Comparison of ENCODE assay signal across 8 cellular contexts in the genomic region with DNA sequence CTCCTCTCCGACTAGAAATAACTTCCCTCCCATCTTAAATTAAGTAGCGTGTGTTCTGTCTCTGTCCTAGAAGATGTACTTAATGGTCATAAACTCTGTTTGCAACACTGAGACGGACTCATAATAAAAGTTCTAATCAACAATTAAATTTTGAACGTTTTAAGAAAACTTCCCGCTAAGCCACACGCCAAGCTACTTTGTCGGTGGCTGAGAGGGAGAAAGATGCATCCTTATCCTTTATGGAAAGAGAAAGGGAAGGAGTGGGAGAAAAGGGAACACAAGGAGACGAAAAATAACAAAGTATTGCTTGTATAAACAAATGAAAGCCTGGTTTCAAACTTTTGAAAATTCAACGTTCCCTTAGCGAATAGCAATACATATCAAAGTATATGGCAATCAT. TPM values are rescaled to one million over a fixed set of nuclear protein-coding genes. Genes with fewer than 3 reads are reported as not detected.
A peak's percentile ranks its signal among the peaks of the same experiment; 100 is the strongest.
DNase-seq lines count a peak whose midpoint lies in the region; ATAC-seq and TF ChIP-seq lines count a peak whose summit lies in the region.

No MANE protein-coding gene starts in this region.

- TF ChIP-seq CTCF in CD8-positive, alpha-beta T cell (IDR thresholded peaks at IDR 0.05): no peak
- no peak for TF ChIP-seq CTCF in cardiac fibroblast (IDR thresholded peaks at IDR 0.05; ENCODE audit: low read depth, low read length)
- TF ChIP-seq CTCF in natural killer cell (IDR thresholded peaks at IDR 0.05): no peak

- H3K4me1 Mint-ChIP-seq in CD8-positive, alpha-beta T cell (ENCODE audit: low read depth): peaks cover 18% of the 10 kb centered on the region
- peaks cover 15 to 18% of the 10 kb centered on the region in 2 donors for H3K4me1 Mint-ChIP-seq in natural killer cell

- POLR2A ChIA-PET in CD8-positive, alpha-beta T cell (lab: Charles Lee): no interaction called here

- H3K4me3 ChIP-seq in CD8-positive, alpha-beta T cell (ENCODE audit: low read depth, low read length): no peak overlapping the region
- peak overlapping the region; percentile 68 to 83 for H3K4me3 ChIP-seq in cardiac fibroblast (replicated peaks in 1 of 2; ENCODE audit: low read depth in 2 of 2, low read length in 2 of 2)

- H3K9me3 Mint-ChIP-seq in CD8-positive, alpha-beta T cell: no peaks in the 10 kb centered on the region
- no peaks in the 10 kb centered on the region for H3K9me3 Mint-ChIP-seq in natural killer cell

- H3K27me3 ChIP-seq in CD8-positive, alpha-beta T cell (ENCODE audit: insufficient read depth, low read length): peaks cover 21% of the 10 kb centered on the region

- no peak overlapping the region for H3K27ac ChIP-seq in CD8-positive, alpha-beta T cell (ENCODE audit: low read depth, low read length)
- peak overlapping the region; percentile 80 for H3K27ac ChIP-seq in KOPT-K1 (ENCODE audit: low read depth, low read length, poor library complexity, severe bottlenecking)

- H3K36me3 ChIP-seq in CD8-positive, alpha-beta T cell (ENCODE audit: insufficient read depth, low read length): no peaks in the 10 kb centered on the region
- peaks cover 3% of the 10 kb centered on the region; the same call in 1 of the 2 replicates for H3K36me3 ChIP-seq in KOPT-K1 (ENCODE audit: insufficient read depth, low read length)

- CTCF ChIA-PET in CD8-positive, alpha-beta T cell (lab: Charles Lee): interaction anchor here (0.7 kb wide), 1 partner anchor 170 kb away, joined by 3 read pairs; no protein-coding TSS in a partner anchor

- no peak for TF ChIP-seq POLR2A in GM18505 (IDR thresholded peaks at IDR 0.05; ENCODE audit: borderline replicate concordance, extremely low read depth, insufficient read depth, insufficient read length)

- peaks cover 54% of the 10 kb centered on the region for H3K27me3 Mint-ChIP-seq in CD8-positive, alpha-beta T cell (ENCODE audit: low read depth)
- peaks cover 14 to 26% of the 10 kb centered on the region in 2 donors for H3K27me3 Mint-ChIP-seq in natural killer cell (ENCODE audit: low read depth in 2 of 2)

- intact Hi-C loops in CD8-positive, alpha-beta T cell (cut with DNase I, micrococcal nuclease): no loop called here
- intact Hi-C loops in natural killer cell (cut with micrococcal nuclease): no loop called here

- H3K4me1 ChIP-seq in CD8-positive, alpha-beta T cell (ENCODE audit: insufficient read depth, low read length): peaks cover 9% of the 10 kb centered on the region

- DNase-seq in CD8-positive, alpha-beta T cell: no peak
- DNase-seq in cardiac fibroblast (ENCODE audit: low read depth in 2 of 2): peak; percentile 22 to 48
- DNase-seq in natural killer cell: no peak
- DNase-seq in NCI-H2029 treated with DMSO at 0.1 percent for 48 hours (lab: John Stamatoyannopoulos, UW): no peak
- DNase-seq in NCI-H2107 treated with DMSO at 0.1 percent for 48 hours (lab: John Stamatoyannopoulos, UW; ENCODE audit: unreplicated experiment): no peak

- no peaks in the 10 kb centered on the region for H3K9me3 ChIP-seq in CD8-positive, alpha-beta T cell (ENCODE audit: low read length)
- H3K9me3 ChIP-seq in KOPT-K1 (ENCODE audit: insufficient read depth, low read length, poor library complexity, severe bottlenecking): no peaks in the 10 kb centered on the region

- no peak for ATAC-seq in CD8-positive, alpha-beta T cell
- ATAC-seq in natural killer cell: no peak
- no peak for ATAC-seq in GM18505 (IDR thresholded peaks at IDR 0.05; ENCODE audit: unreplicated experiment)
- no peak for ATAC-seq in GM21576 (IDR thresholded peaks at IDR 0.05; ENCODE audit: unreplicated experiment)

- peak overlapping the region; percentile 55 for H3K27ac Mint-ChIP-seq in CD8-positive, alpha-beta T cell
- H3K27ac Mint-ChIP-seq in natural killer cell: peak overlapping the region; percentile 16 to 27

- H3K36me3 Mint-ChIP-seq in CD8-positive, alpha-beta T cell: no peaks in the 10 kb centered on the region
- no peaks in the 10 kb centered on the region for H3K36me3 Mint-ChIP-seq in natural killer cell

- H3K4me3 Mint-ChIP-seq in CD8-positive, alpha-beta T cell: peak overlapping the region; percentile 87
- H3K4me3 Mint-ChIP-seq in natural killer cell: peak overlapping the region; percentile 92

RNA-seq across cellular contexts. Expression of gene GNB4, which starts 0.9 kb away (rescaled TPM):
- under 1 TPM; 0.33 to 0.44 TPM for total RNA-seq in CD8-positive, alpha-beta T cell
- total RNA-seq in natural killer cell: 1 to 10 TPM; 1.6 to 3.4 (median 2.9) TPM

Comparison
In these comparisons a context has a peak if more than half of its experiments do, and no peak if none do; other contexts are left out.
1. DNase-seq: peak in cardiac fibroblast (2 of 2); none in CD8-positive, alpha-beta T cell (0 of 7), natural killer cell (single experiment), NCI-H2029 treated with DMSO at 0.1 percent for 48 hours (single experiment) and NCI-H2107 treated with DMSO at 0.1 percent for 48 hours (single experiment).